Comparison of ENCODE assay signal across 17 cellular contexts in genomic region chr21:36725793-36726386, GRCh38. TPM values are rescaled to one million over a fixed set of nuclear protein-coding genes. Genes with fewer than 3 reads are reported as not detected.
"Had no signal": no experiment of that assay in that cellular context is flagged by ENCODE, and none has a peak within 500 bp of the region (broad histone marks: within the 10 kb centered on the region; RNA-seq: fewer than 3 reads in every experiment).

No MANE protein-coding gene starts in this region.

- H3K4me1 ChIP-seq: adrenal gland, heart left ventricle, left lung had no signal

- H3K9ac ChIP-seq: neural progenitor cell had no signal

- H3K27ac ChIP-seq: adrenal gland, dorsolateral prefrontal cortex, epithelial cell of prostate, heart left ventricle, left lung, neural progenitor cell, WERI-Rb-1 had no signal

- H3K4me3 ChIP-seq: adrenal gland, dorsolateral prefrontal cortex, heart left ventricle, left lung, neural progenitor cell had no signal

- H2AFZ ChIP-seq: neural progenitor cell had no signal

- H3K9me3 ChIP-seq: adrenal gland, heart left ventricle, left lung had no signal

- DNase-seq: activated naive CD4-positive, alpha-beta T cell; activated T-cell treated with anti-CD3 and anti-CD28 coated beads, Interleukin-2, amount 50 U/mL, for 1 hour; adrenal gland; heart left ventricle; retina; stimulated activated CD4-positive, alpha-beta T cell treated with anti-CD3 and anti-CD28 coated beads, Interleukin-12 subunit alpha, Interleukin-12 subunit beta, amount 100 ng/mL, for 4 hours; T-cell; WERI-Rb-1 had no signal

- H3K36me3 ChIP-seq: adrenal gland, heart left ventricle, left lung, neural progenitor cell, WERI-Rb-1 had no signal

- H3K4me2 ChIP-seq: neural progenitor cell had no signal

- H3K27me3 ChIP-seq: adrenal gland, neural progenitor cell had no signal

- ATAC-seq: heart left ventricle; left lung; naive thymus-derived CD8-positive, alpha-beta T cell; SK-N-SH treated with all-trans-retinoic acid at 6 μM for 48 hours; T-cell had no signal

RNA-seq across cellular contexts. Expression of gene SIM2, which starts 27.0 kb away (rescaled TPM):
- total RNA-seq: left lung; lung microvascular endothelial cell; mesothelial cell of epicardium; naive thymus-derived CD8-positive, alpha-beta T cell; temporal lobe had no signal
